In the genomic region with DNA sequence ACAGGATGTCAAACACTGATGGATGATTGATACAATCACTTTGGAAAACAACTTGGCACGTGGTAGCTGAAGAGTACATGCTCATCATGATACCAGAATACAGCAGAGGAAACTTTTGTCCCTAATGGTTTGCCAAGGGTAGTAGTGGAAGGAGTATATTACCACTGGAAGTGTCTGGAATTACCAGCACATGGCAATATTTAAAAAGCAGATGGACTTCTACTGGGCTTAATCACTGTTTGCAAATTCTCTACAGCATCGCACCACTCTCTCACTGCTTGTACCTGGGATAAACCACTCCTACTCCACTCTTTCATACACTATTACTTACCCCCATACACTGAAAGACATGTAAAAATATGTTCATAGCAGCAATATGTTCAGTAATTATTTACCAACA, we compare ENCODE assay signal across 1 cellular context.
TF ChIP-seq lines count a peak whose summit lies in the region.

No MANE protein-coding gene starts in this region.

TF ChIP-seq in IMR-90, 13 proteins besides CTCF, POLR2A, EP300 and RAD21:
- TF ChIP-seq MAZ (IDR thresholded peaks at IDR 0.05; ENCODE audit: borderline replicate concordance, low read depth, low read length): no peak
- TF ChIP-seq ELK1 (IDR thresholded peaks at IDR 0.05; ENCODE audit: borderline replicate concordance, low read depth, low read length): no peak
- TF ChIP-seq RFX5 (IDR thresholded peaks at IDR 0.05; ENCODE audit: low read depth, low read length): no peak
- TF ChIP-seq BHLHE40 (IDR thresholded peaks at IDR 0.05; ENCODE audit: low read depth, low read length): no peak
- no peak for TF ChIP-seq MAFK (IDR thresholded peaks at IDR 0.05; ENCODE audit: low read depth, low read length)
- TF ChIP-seq CHD1 (IDR thresholded peaks at IDR 0.05; ENCODE audit: low read depth, low read length): no peak
- no peak for TF ChIP-seq MXI1 (IDR thresholded peaks at IDR 0.05; ENCODE audit: borderline replicate concordance, low read depth, low read length)
- TF ChIP-seq, protein P1, sequence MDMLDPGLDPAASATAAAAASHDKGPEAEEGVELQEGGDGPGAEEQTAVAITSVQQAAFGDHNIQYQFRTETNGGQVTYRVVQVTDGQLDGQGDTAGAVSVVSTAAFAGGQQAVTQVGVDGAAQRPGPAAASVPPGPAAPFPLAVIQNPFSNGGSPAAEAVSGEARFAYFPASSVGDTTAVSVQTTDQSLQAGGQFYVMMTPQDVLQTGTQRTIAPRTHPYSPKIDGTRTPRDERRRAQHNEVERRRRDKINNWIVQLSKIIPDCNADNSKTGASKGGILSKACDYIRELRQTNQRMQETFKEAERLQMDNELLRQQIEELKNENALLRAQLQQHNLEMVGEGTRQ (IDR thresholded peaks at IDR 0.05; ENCODE audit: low read depth, low read length): no peak
- no peak for TF ChIP-seq FOS (IDR thresholded peaks at IDR 0.05; ENCODE audit: low read depth, low read length)
- TF ChIP-seq NFE2L2 (IDR thresholded peaks at IDR 0.05; ENCODE audit: low read depth, low read length): no peak
- TF ChIP-seq CEBPB (IDR thresholded peaks at IDR 0.05; ENCODE audit: low read depth, low read length): no peak
- TF ChIP-seq RCOR1 (IDR thresholded peaks at IDR 0.05; ENCODE audit: insufficient replicate concordance, low read length): no peak
- no peak for TF ChIP-seq SMC3 (IDR thresholded peaks at IDR 0.05; ENCODE audit: low read depth, low read length)
